ENCODE assay signal across 14 cellular contexts in genomic region chr17:5545051-5545987, GRCh38. TPM values are rescaled to one million over a fixed set of nuclear protein-coding genes. Genes with fewer than 3 reads are reported as not detected.
A peak's percentile ranks its signal among the peaks of the same experiment; 100 is the strongest.
DNase-seq lines count a peak whose midpoint lies in the region; ATAC-seq and TF ChIP-seq lines count a peak whose summit lies in the region.
"Had no signal": no experiment of that assay in that cellular context is flagged by ENCODE, and none has a peak within 500 bp of the region (broad histone marks: within the 10 kb centered on the region; RNA-seq: fewer than 3 reads in every experiment).

No MANE protein-coding gene starts in this region.

- 82 to 90% methylated on average over 7 to 8 of the region's 9 CpGs for WGBS in testis, 2 donors

- no peak for TF ChIP-seq CTCF in CD4-positive, alpha-beta T cell (IDR thresholded peaks at IDR 0.05)
- TF ChIP-seq CTCF in testis (IDR thresholded peaks at IDR 0.05), result no peak

- H3K36me3 Mint-ChIP-seq in CD4-positive, alpha-beta T cell (ENCODE audit: low read depth), result peaks cover 97% of the 10 kb centered on the region
- peaks cover 64% of the 10 kb centered on the region for H3K36me3 Mint-ChIP-seq in T-cell

- peak overlapping the region; percentile 47 for H3K27ac Mint-ChIP-seq in CD4-positive, alpha-beta T cell
- H3K27ac Mint-ChIP-seq in T-cell, result peak overlapping the region; percentile 2 to 48
- H3K27ac Mint-ChIP-seq: activated B cell treated with CpG ODN at 0.5 μM for 24 hours; activated T-helper 1 cell treated with anti-CD3 and anti-CD28 coated beads, Interleukin-12 subunit alpha, Interleukin-12 subunit beta, Interleukin-2, Interleukin-4 antibody, amounts not matched to agents 30 ng/mL and 10 ng/mL and 1 ng/mL, durations not matched to agents 14 hours and 24 hours and 36 hours had no signal

- no peak for DNase-seq in CD4-positive, alpha-beta T cell
- DNase-seq in DMS 273 treated with DMSO at 0.1 percent for 48 hours (lab: John Stamatoyannopoulos, UW) (peak; percentile 25), T-cell (peak in 1 of 34 experiments; percentile 10), mesenteric fat pad (ENCODE audit: low spot score) (peak; percentile 43), epidermal melanocyte (ENCODE audit: insufficient read length, low spot score) (no peak), testis (no peak), posterior vena cava (ENCODE audit: low spot score) (no peak)
- DNase-seq: activated B cell treated with CpG ODN at 0.5 μM for 24 hours; NCI-H1436; NCI-H446 treated with DMSO at 0.1 percent for 48 hours; OCI-M1; stimulated activated CD4-positive, alpha-beta T cell treated with anti-CD3 and anti-CD28 coated beads, Interleukin-1b, Interleukin-23, amount 100 ng/mL, for 48 hours; stimulated activated CD8-positive, alpha-beta memory T cell treated with anti-CD3 and anti-CD28 coated beads, Interleukin-4, amount 100 ng/mL, for 48 hours had no signal

- intact Hi-C loops in CD4-positive, alpha-beta T cell (cut with DNase I, micrococcal nuclease), result no loop called here
- intact Hi-C loops in testis (cut with DNase I; ENCODE audit: low total_unique reads), result no loop called here
- intact Hi-C loops in posterior vena cava (cut with DNase I), result no loop called here

- ATAC-seq in CD4-positive, alpha-beta T cell (ENCODE audit: poor library complexity), result no peak
- peak in 1 of 4 experiments; percentile 12 for ATAC-seq in T-cell (replicated peaks in 1 of 4)

- H3K9me3 Mint-ChIP-seq in CD4-positive, alpha-beta T cell, result no peaks in the 10 kb centered on the region
- H3K9me3 Mint-ChIP-seq in T-cell, result no peaks in the 10 kb centered on the region
- H3K9me3 Mint-ChIP-seq: activated B cell treated with CpG ODN at 0.5 μM for 24 hours; activated T-helper 1 cell treated with anti-CD3 and anti-CD28 coated beads, Interleukin-12 subunit alpha, Interleukin-12 subunit beta, Interleukin-2, Interleukin-4 antibody, amounts not matched to agents 30 ng/mL and 10 ng/mL and 1 ng/mL, durations not matched to agents 14 hours and 24 hours and 36 hours had no signal

- H3K4me3 Mint-ChIP-seq in CD4-positive, alpha-beta T cell, result no peak overlapping the region
- no peak overlapping the region for H3K4me3 Mint-ChIP-seq in T-cell
- H3K4me3 Mint-ChIP-seq: activated B cell treated with CpG ODN at 0.5 μM for 24 hours; activated T-helper 1 cell treated with anti-CD3 and anti-CD28 coated beads, Interleukin-12 subunit alpha, Interleukin-12 subunit beta, Interleukin-2, Interleukin-4 antibody, amounts not matched to agents 30 ng/mL and 10 ng/mL and 1 ng/mL, durations not matched to agents 14 hours and 24 hours and 36 hours had no signal

- H3K27ac ChIP-seq in CD4-positive, alpha-beta T cell (ENCODE audit: low read depth, low read length), result no peak overlapping the region
- no peak overlapping the region for H3K27ac ChIP-seq in testis

- no peaks in the 10 kb centered on the region for H3K4me1 ChIP-seq in testis

- H3K4me1 Mint-ChIP-seq in CD4-positive, alpha-beta T cell (ENCODE audit: low read depth), result peaks cover 5% of the 10 kb centered on the region
- H3K4me1 Mint-ChIP-seq in T-cell, result peaks cover 2 to 24% (median 8%) of the 10 kb centered on the region in 3 donors
- H3K4me1 Mint-ChIP-seq: activated B cell treated with CpG ODN at 0.5 μM for 24 hours had no signal

- no peaks in the 10 kb centered on the region for H3K27me3 Mint-ChIP-seq in CD4-positive, alpha-beta T cell
- no peaks in the 10 kb centered on the region for H3K27me3 Mint-ChIP-seq in T-cell
- H3K27me3 Mint-ChIP-seq: activated B cell treated with CpG ODN at 0.5 μM for 24 hours had no signal

- POLR2A ChIA-PET in CD4-positive, alpha-beta T cell (lab: Charles Lee), result interaction anchor here (1.3 kb wide), 1 partner anchor 39 kb away, joined by 3 read pairs; the partner anchor contains the start of gene NLRP1
- POLR2A ChIA-PET in T-cell (lab: Charles Lee), result no interaction called here

- no peaks in the 10 kb centered on the region for H3K36me3 ChIP-seq in testis (ENCODE audit: low read depth, missing control alignments)

- no peaks in the 10 kb centered on the region for H3K9me3 ChIP-seq in CD4-positive, alpha-beta T cell (ENCODE audit: control insufficient read depth, low read length)
- H3K9me3 ChIP-seq in testis, result no peaks in the 10 kb centered on the region

- no peaks in the 10 kb centered on the region for H3K27me3 ChIP-seq in CD4-positive, alpha-beta T cell (ENCODE audit: control insufficient read depth, insufficient read depth, low read length)
- no peaks in the 10 kb centered on the region for H3K27me3 ChIP-seq in testis

- no peak overlapping the region for H3K4me3 ChIP-seq in testis

- CTCF ChIA-PET in CD4-positive, alpha-beta T cell (lab: Charles Lee), result no interaction called here
- CTCF ChIA-PET in T-cell (lab: Charles Lee), result interaction anchor here in 1 of 2 donors (0.5 kb wide), 1 partner anchor 887 kb away, joined by 7 read pairs; no protein-coding TSS in a partner anchor

- no peak for TF ChIP-seq POLR2A in testis (IDR thresholded peaks at IDR 0.05)

RNA-seq across cellular contexts. Expression of gene NLRP1, which starts 39.0 kb away (rescaled TPM):
- total RNA-seq in CD4-positive, alpha-beta T cell, result 100 to 1,000 TPM; 254 to 258 TPM
- 100 to 1,000 TPM; 233 to 317 (median 243) TPM for total RNA-seq in T-cell
- total RNA-seq in mesenteric fat pad, result 23.8 TPM
- total RNA-seq in testis, result 10 to 100 TPM; 35.4 to 68.5 TPM
- 39.0 TPM for polyA plus RNA-seq in testis (ENCODE audit: insufficient read depth, low read depth, low replicate concordance)
- 10 to 100 TPM; 18.1 to 19.6 TPM for total RNA-seq in posterior vena cava

RNA-seq across cellular contexts. Expression of gene MIS12, which starts 59.0 kb away (rescaled TPM):
- total RNA-seq in CD4-positive, alpha-beta T cell, result 10 to 100 TPM; 19.2 to 20.3 TPM
- 10 to 100 TPM; 18.0 to 35.9 (median 33.8) TPM for total RNA-seq in T-cell
- 12.9 TPM for total RNA-seq in mesenteric fat pad
- total RNA-seq in testis, result 10 to 100 TPM; 12.9 to 24.5 TPM
- 20.8 TPM for polyA plus RNA-seq in testis (ENCODE audit: insufficient read depth, low read depth, low replicate concordance)
- total RNA-seq in posterior vena cava, result 10 to 100 TPM; 13.5 to 15.0 TPM

RNA-seq across cellular contexts. Expression of gene DERL2, which starts 59.3 kb away (rescaled TPM):
- total RNA-seq in CD4-positive, alpha-beta T cell, result 10 to 100 TPM; 88.3 to 98.7 TPM
- total RNA-seq in T-cell, result 10 to 100 TPM; 58.2 to 73.9 (median 64.0) TPM
- 73.4 TPM for total RNA-seq in mesenteric fat pad
- total RNA-seq in testis, result 10 to 100 TPM; 70.8 to 97.0 TPM
- 159 TPM for polyA plus RNA-seq in testis (ENCODE audit: insufficient read depth, low read depth, low replicate concordance)
- 10 to 100 TPM; 43.3 to 49.6 TPM for total RNA-seq in posterior vena cava

Comparison
In these comparisons a context has a peak if more than half of its experiments do, and no peak if none do; other contexts are left out.
1. DNase-seq: peak in DMS 273 treated with DMSO at 0.1 percent for 48 hours (single experiment) and mesenteric fat pad (single experiment); none in CD4-positive, alpha-beta T cell (0 of 10), epidermal melanocyte (single experiment), testis (single experiment) and posterior vena cava (single experiment).